8 cellular contexts compared by ENCODE assay signal in genomic region chr1:200207711-200208126, GRCh38.
DNase-seq lines count a peak whose midpoint lies in the region; ATAC-seq, FAIRE-seq and TF ChIP-seq lines count a peak whose summit lies in the region.

No MANE protein-coding gene starts in this region.

- H3K36me3 ChIP-seq in upper lobe of left lung (no peaks in the 10 kb centered on the region), HepG2 (replicated peaks in 1 of 2; ENCODE audit: control insufficient read depth in 1 of 2, insufficient read depth in 2 of 2, low read length in 2 of 2) (no peaks in the 10 kb centered on the region)

- no peak overlapping the region for H3K27ac ChIP-seq in upper lobe of left lung
- H3K27ac ChIP-seq in HepG2 (ENCODE audit: extremely low read length, insufficient read depth, low read length), result no peak overlapping the region

- WGBS in upper lobe of left lung, 2 donors, result 66 to 67% methylated on average over 6 of the region's 6 CpGs
- WGBS in HepG2 (ENCODE audit: low lambda C conversion rate), result 43% methylated on average over 6 of the region's 6 CpGs

- H4K20me1 ChIP-seq in HepG2 (ENCODE audit: insufficient read depth, low read length), result no peaks in the 10 kb centered on the region

- no peak for TF ChIP-seq POLR2A in upper lobe of left lung (IDR thresholded peaks at IDR 0.05)
- no peak for TF ChIP-seq POLR2A in HepG2 (IDR thresholded peaks at IDR 0.05; ENCODE audit: insufficient read depth in 1 of 2, low read depth in 2 of 2, low read length in 2 of 2)

- TF ChIP-seq EP300 in upper lobe of left lung (IDR thresholded peaks at IDR 0.05), result no peak
- no peak for TF ChIP-seq EP300 in HepG2 (IDR thresholded peaks at IDR 0.05; ENCODE audit: low read depth in 2 of 2, low read length in 2 of 2)
- no peak for TF ChIP-seq EP300 in HepG2 (CRISPR knock-in tag; IDR thresholded peaks at IDR 0.05; ENCODE audit: borderline replicate concordance)

- BruUV-seq in HepG2 (replicated peaks; lab: Mats Ljungman, UMichigan), result no TSS peak

- FAIRE-seq in HepG2 (lab: Jason Lieb, UNC), result no peak

- H3K9me3 Mint-ChIP-seq in stimulated activated effector memory CD8-positive, alpha-beta T cell treated with anti-CD3 and anti-CD28 coated beads, Interleukin-12 subunit alpha, Interleukin-12 subunit beta, amount 100 ng/mL, for 72 hours, result no peaks in the 10 kb centered on the region
- no peaks in the 10 kb centered on the region for H3K9me3 Mint-ChIP-seq in progenitor cell of endocrine pancreas (ENCODE audit: low read depth)

- H2AFZ ChIP-seq in HepG2 (ENCODE audit: low read length), result no peak overlapping the region

- H3K27me3 Mint-ChIP-seq in progenitor cell of endocrine pancreas, result no peaks in the 10 kb centered on the region

- H3K27me3 ChIP-seq in upper lobe of left lung (no peaks in the 10 kb centered on the region), HepG2 (ENCODE audit: control insufficient read depth in 1 of 2, insufficient read depth in 2 of 2, low read length in 2 of 2) (peaks cover 0 to 5% of the 10 kb centered on the region in 2 experiments; a peak in 2 of 5 replicates)

- CTCF ChIA-PET in HepG2 (lab: Yijun Ruan, JAX; ENCODE audit: low intra/inter-chr PET ratio, low total read pairs), result no interaction called here

- H3K4me3 Mint-ChIP-seq in stimulated activated effector memory CD8-positive, alpha-beta T cell treated with anti-CD3 and anti-CD28 coated beads, Interleukin-12 subunit alpha, Interleukin-12 subunit beta, amount 100 ng/mL, for 72 hours, result no peak overlapping the region
- H3K4me3 Mint-ChIP-seq in progenitor cell of endocrine pancreas (ENCODE audit: low read depth), result no peak overlapping the region

- H3K4me2 ChIP-seq in HepG2 (ENCODE audit: low read depth, low read length), result no peak overlapping the region

- H3K9me3 ChIP-seq in upper lobe of left lung, result no peaks in the 10 kb centered on the region
- no peaks in the 10 kb centered on the region for H3K9me3 ChIP-seq in HepG2 (ENCODE audit: low read length)

- no peak overlapping the region for H3K4me3 ChIP-seq in upper lobe of left lung
- no peak overlapping the region for H3K4me3 ChIP-seq in HepG2 (replicated peaks in 1 of 3; ENCODE audit: insufficient read depth in 1 of 3, low read depth in 2 of 3, low read length in 3 of 3)

- no peaks in the 10 kb centered on the region for H3K36me3 Mint-ChIP-seq in stimulated activated effector memory CD8-positive, alpha-beta T cell treated with anti-CD3 and anti-CD28 coated beads, Interleukin-12 subunit alpha, Interleukin-12 subunit beta, amount 100 ng/mL, for 72 hours
- no peaks in the 10 kb centered on the region for H3K36me3 Mint-ChIP-seq in progenitor cell of endocrine pancreas (ENCODE audit: insufficient read depth)

- in situ Hi-C loops in HepG2 (cut with HindIII; ENCODE audit: extremely low pct_ligation_motif_present, low pct_unique_long_range_greater_than_20kb), result no loop called here

- peak; percentile 63 to 71 for ATAC-seq in activated CD4-positive, CD25-positive, alpha-beta regulatory T cell treated with anti-CD3 and anti-CD28 coated beads, Interleukin-2, amount 50 U/mL, for 24 hours
- peak; percentile 97 for ATAC-seq in HG02885 (IDR thresholded peaks at IDR 0.05; ENCODE audit: poor library complexity, unreplicated experiment)
- ATAC-seq in stimulated activated effector memory CD8-positive, alpha-beta T cell treated with anti-CD3 and anti-CD28 coated beads, Interleukin-12 subunit alpha, Interleukin-12 subunit beta, amount 100 ng/mL, for 72 hours, result peak; percentile 89
- ATAC-seq in upper lobe of left lung (ENCODE audit: low FRiP score in 2 of 2), result no peak
- ATAC-seq in HepG2, result no peak

- no peak for TF ChIP-seq RAD21 in HepG2 (CRISPR knock-in tag; IDR thresholded peaks at IDR 0.05)

- H3K9ac ChIP-seq in HepG2 (ENCODE audit: insufficient read depth, low read depth, low read length), result no peak overlapping the region

- no peak overlapping the region for H3K27ac Mint-ChIP-seq in stimulated activated effector memory CD8-positive, alpha-beta T cell treated with anti-CD3 and anti-CD28 coated beads, Interleukin-12 subunit alpha, Interleukin-12 subunit beta, amount 100 ng/mL, for 72 hours
- H3K27ac Mint-ChIP-seq in progenitor cell of endocrine pancreas, result no peak overlapping the region

- POLR2A ChIA-PET in HepG2 (lab: Yijun Ruan, JAX), result no interaction called here

- no peak for DNase-seq in activated CD4-positive, CD25-positive, alpha-beta regulatory T cell (lab: John Stamatoyannopoulos, UW)
- DNase-seq in NOMO-1 treated with dmso at 0.1 percent for 144 hours (lab: John Stamatoyannopoulos, UW; ENCODE audit: unreplicated experiment) (peak; percentile 88), progenitor cell of endocrine pancreas (ENCODE audit: low spot score, unreplicated experiment) (no peak), upper lobe of left lung (no peak), HepG2 (ENCODE audit: low spot score) (no peak)
- no peak for DNase-seq in stimulated activated effector memory CD8-positive, alpha-beta T cell treated with anti-CD3 and anti-CD28 coated beads, Interleukin-12 subunit alpha, Interleukin-12 subunit beta, amount 100 ng/mL, for 72 hours (ENCODE audit: low spot score in 2 of 2)

- no peaks in the 10 kb centered on the region for H3K79me2 ChIP-seq in HepG2 (ENCODE audit: insufficient read depth, low read length)

- peaks cover 4% of the 10 kb centered on the region for H3K4me1 Mint-ChIP-seq in stimulated activated effector memory CD8-positive, alpha-beta T cell treated with anti-CD3 and anti-CD28 coated beads, Interleukin-12 subunit alpha, Interleukin-12 subunit beta, amount 100 ng/mL, for 72 hours
- no peaks in the 10 kb centered on the region for H3K4me1 Mint-ChIP-seq in progenitor cell of endocrine pancreas (ENCODE audit: low read depth)

- TF ChIP-seq CTCF in progenitor cell of endocrine pancreas (IDR thresholded peaks at IDR 0.05; ENCODE audit: unreplicated experiment) (no peak), upper lobe of left lung (IDR thresholded peaks at IDR 0.05) (no peak), HepG2 (CRISPR knock-in tag; IDR thresholded peaks at IDR 0.05) (no peak)

- intact Hi-C loops in HepG2 (cut with micrococcal nuclease; ENCODE audit: unreplicated experiment), result no loop called here

- no peaks in the 10 kb centered on the region for H3K4me1 ChIP-seq in upper lobe of left lung
- no peaks in the 10 kb centered on the region for H3K4me1 ChIP-seq in HepG2 (ENCODE audit: insufficient read depth, low read length)

TF ChIP-seq in HepG2, 621 proteins besides CTCF, POLR2A, EP300 and RAD21:
- TF ChIP-seq MXD1 (CRISPR knock-in tag; IDR thresholded peaks at IDR 0.05), result no peak
- no peak for TF ChIP-seq HNRNPL (IDR thresholded peaks at IDR 0.05; ENCODE audit: low read depth, low read length)
- no peak for TF ChIP-seq CEBPG (CRISPR knock-in tag; IDR thresholded peaks at IDR 0.05)
- TF ChIP-seq ETV5 (CRISPR knock-in tag; IDR thresholded peaks at IDR 0.05; ENCODE audit: borderline replicate concordance), result no peak
- TF ChIP-seq PITX1 (CRISPR knock-in tag; IDR thresholded peaks at IDR 0.05), result no peak
- no peak for TF ChIP-seq ZNF235 (CRISPR knock-in tag; IDR thresholded peaks at IDR 0.05; ENCODE audit: borderline replicate concordance)
- TF ChIP-seq HDAC2 (CRISPR knock-in tag; IDR thresholded peaks at IDR 0.05), result no peak
- TF ChIP-seq, protein P1, sequence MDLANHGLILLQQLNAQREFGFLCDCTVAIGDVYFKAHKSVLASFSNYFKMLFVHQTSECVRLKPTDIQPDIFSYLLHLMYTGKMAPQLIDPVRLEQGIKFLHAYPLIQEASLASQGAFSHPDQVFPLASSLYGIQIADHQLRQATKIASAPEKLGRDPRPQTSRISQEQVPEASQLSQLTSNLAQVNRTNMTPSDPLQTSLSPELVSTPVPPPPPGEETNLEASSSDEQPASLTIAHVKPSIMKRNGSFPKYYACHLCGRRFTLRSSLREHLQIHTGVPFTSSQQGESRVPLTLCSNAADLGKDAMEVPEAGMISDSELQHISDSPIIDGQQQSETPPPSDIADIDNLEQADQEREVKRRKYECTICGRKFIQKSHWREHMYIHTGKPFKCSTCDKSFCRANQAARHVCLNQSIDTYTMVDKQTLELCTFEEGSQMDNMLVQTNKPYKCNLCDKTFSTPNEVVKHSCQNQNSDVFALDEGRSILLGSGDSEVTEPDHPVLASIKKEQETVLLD (CRISPR knock-in tag; IDR thresholded peaks at IDR 0.05; ENCODE audit: low read depth), result no peak
- no peak for TF ChIP-seq MIER3 (CRISPR knock-in tag; IDR thresholded peaks at IDR 0.05; ENCODE audit: borderline replicate concordance)
- no peak for TF ChIP-seq ZFP62 (CRISPR knock-in tag; IDR thresholded peaks at IDR 0.05)
- TF ChIP-seq PRMT3 (CRISPR knock-in tag; IDR thresholded peaks at IDR 0.05; ENCODE audit: borderline replicate concordance, low read depth), result no peak
- no peak for TF ChIP-seq ZNF224 (CRISPR knock-in tag; IDR thresholded peaks at IDR 0.05)

Comparison
In these comparisons a context has a peak if more than half of its experiments do, and no peak if none do; other contexts are left out.
1. ATAC-seq: peak in activated CD4-positive, CD25-positive, alpha-beta regulatory T cell treated with anti-CD3 and anti-CD28 coated beads, Interleukin-2, amount 50 U/mL, for 24 hours (2 of 2), HG02885 (single experiment) and stimulated activated effector memory CD8-positive, alpha-beta T cell treated with anti-CD3 and anti-CD28 coated beads, Interleukin-12 subunit alpha, Interleukin-12 subunit beta, amount 100 ng/mL, for 72 hours (single experiment); none in upper lobe of left lung (0 of 2) and HepG2 (single experiment).